10 cellular contexts compared by ENCODE assay signal in genomic region chrX:131745942-131746489, GRCh38.
DNase-seq lines count a peak whose midpoint lies in the region; ATAC-seq and TF ChIP-seq lines count a peak whose summit lies in the region.
"Had no signal": no experiment of that assay in that cellular context is flagged by ENCODE, and none has a peak within 500 bp of the region (broad histone marks: within the 10 kb centered on the region; RNA-seq: fewer than 3 reads in every experiment).

No MANE protein-coding gene starts in this region.

- H2AFZ ChIP-seq in OCI-LY7 (ENCODE audit: low read length) = no peak overlapping the region

- H3K27me3 Mint-ChIP-seq in endodermal cell (ENCODE audit: insufficient read depth) = no peaks in the 10 kb centered on the region
- H3K27me3 Mint-ChIP-seq in activated naive CD8-positive, alpha-beta T cell treated with anti-CD3 and anti-CD28 coated beads, Interleukin-2, amount 50 U/mL, for 24 hours = no peaks in the 10 kb centered on the region
- H3K27me3 Mint-ChIP-seq: activated naive CD8-positive, alpha-beta T cell treated with anti-CD3 and anti-CD28 coated beads, Interleukin-2, amount 10 ng/mL, durations not matched to agents 7 days and 5 days had no signal

- H3K27ac ChIP-seq in A673 (ENCODE audit: low read depth, low read length, poor library complexity, severe bottlenecking) (peak overlapping the region; percentile 95), OCI-LY7 (ENCODE audit: low read depth, low read length, poor library complexity, severe bottlenecking) (no peak overlapping the region), endodermal cell (ENCODE audit: low read depth, low read length) (no peak overlapping the region)

- H3K4me1 Mint-ChIP-seq in endodermal cell = peaks cover 3% of the 10 kb centered on the region
- H3K4me1 Mint-ChIP-seq in activated naive CD8-positive, alpha-beta T cell treated with anti-CD3 and anti-CD28 coated beads, Interleukin-2, amount 50 U/mL, for 24 hours = no peaks in the 10 kb centered on the region
- H3K4me1 Mint-ChIP-seq: activated naive CD8-positive, alpha-beta T cell treated with anti-CD3 and anti-CD28 coated beads, Interleukin-2, amount 10 ng/mL, durations not matched to agents 7 days and 5 days had no signal

- POLR2A ChIA-PET in A673 (lab: Charles Lee; ENCODE audit: low non-redundant PET) = no interaction called here
- POLR2A ChIA-PET in OCI-LY7 (lab: Charles Lee) = no interaction called here

- CTCF ChIA-PET in A673 (lab: Charles Lee) (no interaction called here), OCI-LY7 (lab: Charles Lee; ENCODE audit: unreplicated experiment) (no interaction called here)

- peak overlapping the region; percentile 29; the same call in 1 of the 2 replicates for H3K4me2 ChIP-seq in OCI-LY7 (ENCODE audit: low read length)

- 96% methylated on average over 5 of the region's 5 CpGs; no CpG with 5 or more reads in 1 of the 2 experiments for WGBS in endodermal cell (ENCODE audit: insufficient coverage in 1 of 2, insufficient read length in 1 of 2), 2 experiments

- no peaks in the 10 kb centered on the region for H3K9me2 ChIP-seq in OCI-LY7 (ENCODE audit: insufficient read depth, low read length)

- no peak for DNase-seq in A673 (ENCODE audit: low spot score)
- no peak for DNase-seq in OCI-LY7 (ENCODE audit: low spot score)
- DNase-seq in endodermal cell = no peak
- no peak for DNase-seq in activated CD4-positive, alpha-beta T cell treated with anti-CD3 and anti-CD28 coated beads, Interleukin-2, amount 50 U/mL, for 4 hours
- no peak for DNase-seq in left lobe of liver (ENCODE audit: low spot score)
- no peak for DNase-seq in activated naive CD8-positive, alpha-beta T cell treated with anti-CD3 and anti-CD28 coated beads, Interleukin-2, amount 50 U/mL, for 24 hours
- no peak for DNase-seq in glomerular visceral epithelial cell (ENCODE audit: extremely low spot score)
- DNase-seq: activated naive CD8-positive, alpha-beta T cell treated with anti-CD3 and anti-CD28 coated beads, Interleukin-2, amount 10 ng/mL, durations not matched to agents 7 days and 5 days had no signal

- no peaks in the 10 kb centered on the region for H3K4me1 ChIP-seq in A673 (ENCODE audit: insufficient read depth, low read length, poor library complexity, severe bottlenecking)
- H3K4me1 ChIP-seq in OCI-LY7 (ENCODE audit: insufficient read depth, low read length, poor library complexity, severe bottlenecking) = no peaks in the 10 kb centered on the region
- H3K4me1 ChIP-seq in endodermal cell (ENCODE audit: control insufficient read depth, insufficient read depth, low read length) = no peaks in the 10 kb centered on the region

- TF ChIP-seq CTCF in A673 (conservative IDR thresholded peaks at IDR 0.05; ENCODE audit: low read depth, low read length) (no peak), GM12875 (IDR thresholded peaks at IDR 0.05; ENCODE audit: borderline replicate concordance, insufficient read depth, low read depth, low read length) (no peak), OCI-LY7 (conservative IDR thresholded peaks at IDR 0.05; ENCODE audit: low read length) (no peak), endodermal cell (conservative IDR thresholded peaks at IDR 0.05) (no peak)

- BruUV-seq in A673 (replicated peaks; lab: Mats Ljungman, UMichigan) = no TSS peak
- no TSS peak for BruUV-seq in OCI-LY7 (replicated peaks; lab: Mats Ljungman, UMichigan)

- no peak for ATAC-seq in left lobe of liver
- no peak for ATAC-seq in activated naive CD8-positive, alpha-beta T cell treated with anti-CD3 and anti-CD28 coated beads, Interleukin-2, amount 50 U/mL, for 24 hours

- no peaks in the 10 kb centered on the region for H3K9me3 ChIP-seq in A673 (ENCODE audit: low read depth, low read length, poor library complexity, severe bottlenecking)
- H3K9me3 ChIP-seq in OCI-LY7 (ENCODE audit: low read length) = no peaks in the 10 kb centered on the region
- peaks cover 20% of the 10 kb centered on the region for H3K9me3 ChIP-seq in endodermal cell (ENCODE audit: control insufficient read depth, low read length)
- H3K9me3 ChIP-seq: BE2C had no signal

- intact Hi-C loops in A673 (cut with micrococcal nuclease; ENCODE audit: unreplicated experiment) = no loop called here
- intact Hi-C loops in OCI-LY7 (cut with micrococcal nuclease; ENCODE audit: unreplicated experiment) = no loop called here

- no peaks in the 10 kb centered on the region for H3K79me2 ChIP-seq in OCI-LY7 (ENCODE audit: insufficient read depth, low read depth, low read length)

- H3K4me3 ChIP-seq in A673 (ENCODE audit: low read depth, low read length, poor library complexity, severe bottlenecking) (peak overlapping the region; percentile 52), GM12875 (ENCODE audit: low read depth, low read length) (peak overlapping the region; percentile 54), OCI-LY7 (ENCODE audit: low read depth, low read length, poor library complexity, severe bottlenecking) (no peak overlapping the region), endodermal cell (ENCODE audit: low read length) (no peak overlapping the region)

- H3K27me3 ChIP-seq in A673 (replicated peaks; ENCODE audit: insufficient read depth, low read depth, low read length, poor library complexity) (no peaks in the 10 kb centered on the region), endodermal cell (ENCODE audit: control insufficient read depth, insufficient read depth, low read length, poor library complexity, severe bottlenecking) (no peaks in the 10 kb centered on the region)
- H3K27me3 ChIP-seq: BE2C had no signal

- peak overlapping the region; percentile 26 for H3K27ac Mint-ChIP-seq in endodermal cell
- H3K27ac Mint-ChIP-seq in activated naive CD8-positive, alpha-beta T cell treated with anti-CD3 and anti-CD28 coated beads, Interleukin-2, amount 50 U/mL, for 24 hours = no peak overlapping the region
- H3K27ac Mint-ChIP-seq: activated naive CD8-positive, alpha-beta T cell treated with anti-CD3 and anti-CD28 coated beads, Interleukin-2, amount 10 ng/mL, durations not matched to agents 7 days and 5 days had no signal

- peaks cover 89% of the 10 kb centered on the region for H3K36me3 Mint-ChIP-seq in endodermal cell (ENCODE audit: low read depth)
- peaks cover 5% of the 10 kb centered on the region for H3K36me3 Mint-ChIP-seq in activated naive CD8-positive, alpha-beta T cell treated with anti-CD3 and anti-CD28 coated beads, Interleukin-2, amount 50 U/mL, for 24 hours (ENCODE audit: low read depth)

- H4K20me1 ChIP-seq in OCI-LY7 (ENCODE audit: insufficient read depth, low read length) = no peaks in the 10 kb centered on the region

- H3K36me3 ChIP-seq in A673 (ENCODE audit: insufficient read depth, low read length, poor library complexity, severe bottlenecking) = peaks cover 3% of the 10 kb centered on the region
- H3K36me3 ChIP-seq in OCI-LY7 (ENCODE audit: insufficient read depth, low read length) = no peaks in the 10 kb centered on the region
- H3K36me3 ChIP-seq in endodermal cell (ENCODE audit: control insufficient read depth, insufficient read depth, low read length) = peaks cover 73% of the 10 kb centered on the region

- H3K9me3 Mint-ChIP-seq in endodermal cell = peaks cover 24% of the 10 kb centered on the region
- no peaks in the 10 kb centered on the region for H3K9me3 Mint-ChIP-seq in activated naive CD8-positive, alpha-beta T cell treated with anti-CD3 and anti-CD28 coated beads, Interleukin-2, amount 50 U/mL, for 24 hours
- H3K9me3 Mint-ChIP-seq: activated naive CD8-positive, alpha-beta T cell treated with anti-CD3 and anti-CD28 coated beads, Interleukin-2, amount 10 ng/mL, durations not matched to agents 7 days and 5 days had no signal

- no peak overlapping the region for H3K9ac ChIP-seq in endodermal cell (ENCODE audit: extremely low read depth, low read length, poor library complexity, severe bottlenecking)

- no peak overlapping the region for H3K4me3 Mint-ChIP-seq in endodermal cell
- no peak overlapping the region for H3K4me3 Mint-ChIP-seq in activated naive CD8-positive, alpha-beta T cell treated with anti-CD3 and anti-CD28 coated beads, Interleukin-2, amount 50 U/mL, for 24 hours
- H3K4me3 Mint-ChIP-seq: activated naive CD8-positive, alpha-beta T cell treated with anti-CD3 and anti-CD28 coated beads, Interleukin-2, amount 10 ng/mL, durations not matched to agents 7 days and 5 days had no signal

Comparison
In these comparisons a context has a peak if more than half of its experiments do, and no peak if none do; other contexts are left out.
1. H3K4me3 ChIP-seq: peak in A673 (single experiment) and GM12875 (single experiment); none in OCI-LY7 (single experiment) and endodermal cell (single experiment).